ENCODE assay signal across 1 cellular context in genomic region chr6:87700729-87701675, GRCh38.
TF ChIP-seq lines count a peak whose summit lies in the region.

No MANE protein-coding gene starts in this region.

TF ChIP-seq in HEK293, 187 proteins besides CTCF, POLR2A, EP300 and RAD21 (continued from another document):
- TF ChIP-seq PRDM2 (tag by site-specific recombination; IDR thresholded peaks at IDR 0.05; ENCODE audit: borderline replicate concordance) (no peak), ZNF223 (tag by site-specific recombination; IDR thresholded peaks at IDR 0.05) (no peak), KLF10 (tag by site-specific recombination; IDR thresholded peaks at IDR 0.05) (peak; percentile 56; the same call in 1 of the 2 replicates), ATF2 (tag by site-specific recombination; IDR thresholded peaks at IDR 0.05; ENCODE audit: low read depth) (no peak), ZFP37 (tag by site-specific recombination; IDR thresholded peaks at IDR 0.05) (no peak), YY1 (tag by site-specific recombination; IDR thresholded peaks at IDR 0.05) (no peak), BCL11B (tag by site-specific recombination; IDR thresholded peaks at IDR 0.05; ENCODE audit: low read depth) (no peak), ZNF350 (tag by site-specific recombination; IDR thresholded peaks at IDR 0.05) (no peak), ZNF18 (tag by site-specific recombination; IDR thresholded peaks at IDR 0.05) (no peak; the same call in 1 of the 2 replicates), PRDM10 (tag by site-specific recombination; IDR thresholded peaks at IDR 0.05) (peak; percentile 59; the same call in 1 of the 2 replicates), ZNF10 (tag by site-specific recombination; IDR thresholded peaks at IDR 0.05) (no peak; the same call in 1 of the 2 replicates), ZNF747 (tag by site-specific recombination; IDR thresholded peaks at IDR 0.05) (no peak), ZNF707 (tag by site-specific recombination; IDR thresholded peaks at IDR 0.05) (no peak), PBX3 (CRISPR knock-in tag; IDR thresholded peaks at IDR 0.05) (no peak; the same call in none of the 2 replicates), RBAK (tag by site-specific recombination; IDR thresholded peaks at IDR 0.05) (no peak), ZNF639 (tag by site-specific recombination; IDR thresholded peaks at IDR 0.05) (peak; percentile 72; the same call in 1 of the 2 replicates)
